In genomic region chr12:29051221-29051620, GRCh38 we compare ENCODE assay signal across 23 cellular contexts.
"Had no signal": no experiment of that assay in that cellular context is flagged by ENCODE, and none has a peak within 500 bp of the region (broad histone marks: within the 10 kb centered on the region; RNA-seq: fewer than 3 reads in every experiment).

No MANE protein-coding gene starts in this region.

- H3K27ac ChIP-seq: body of pancreas, pancreas, prostate gland, skin epidermis, thoracic aorta, uterus, VCaP had no signal

- H3K27me3 ChIP-seq: body of pancreas, pancreas, uterus had no signal

- H3K9me3 ChIP-seq: body of pancreas, pancreas, prostate gland, thoracic aorta, uterus had no signal

- H3K4me3 ChIP-seq: body of pancreas, pancreas, prostate gland, skin epidermis, thoracic aorta, uterus had no signal

- DNase-seq: activated CD4-positive, alpha-beta T cell treated with anti-CD3 and anti-CD28 coated beads for 4 hours; activated CD4-positive, alpha-beta T cell treated with anti-CD3 and anti-CD28 coated beads, Interleukin-2, amount 50 U/mL, for 48 hours; activated gamma-delta T cell treated with Interleukin-2 at 50 U/mL for 16 hours; activated naive CD4-positive, alpha-beta T cell treated with anti-CD3 and anti-CD28 coated beads, Interleukin-2, amount 50 U/mL, for 16 hours; activated T-cell treated with anti-CD3 and anti-CD28 coated beads, Interleukin-2, amount 50 U/mL, for 4 hours; body of pancreas; glutamatergic neuron; left cardiac atrium; left ventricle myocardium superior; naive B cell; pancreas; retina; stimulated activated CD4-positive, alpha-beta T cell treated with anti-CD3 and anti-CD28 coated beads, Interleukin-12 subunit alpha, Interleukin-12 subunit beta, amount 100 ng/mL, for 4 hours; stimulated activated CD4-positive, alpha-beta T cell treated with anti-CD3 and anti-CD28 coated beads, Interleukin-4, amount 100 ng/mL, for 24 hours; trophoblast cell; uterus had no signal

- ATAC-seq: activated T-cell treated with anti-CD3 and anti-CD28 coated beads, Interleukin-2, amount 50 U/mL, for 4 hours; activated T-helper 17 cell treated with anti-CD3 and anti-CD28 coated beads, Interleukin-2, amount 50 U/mL, for 72 hours; body of pancreas; left cardiac atrium; left ventricle myocardium superior; pancreas; sciatic nerve; stimulated activated effector memory CD8-positive, alpha-beta T cell treated with anti-CD3 and anti-CD28 coated beads, Interleukin-12 subunit alpha, Interleukin-12 subunit beta, amount 100 ng/mL, for 72 hours had no signal

- H3K36me3 ChIP-seq: pancreas, prostate gland, thoracic aorta, uterus had no signal

- H3K4me1 ChIP-seq: body of pancreas, pancreas, prostate gland, uterus had no signal
